1 cellular context compared by ENCODE assay signal in the genomic region with DNA sequence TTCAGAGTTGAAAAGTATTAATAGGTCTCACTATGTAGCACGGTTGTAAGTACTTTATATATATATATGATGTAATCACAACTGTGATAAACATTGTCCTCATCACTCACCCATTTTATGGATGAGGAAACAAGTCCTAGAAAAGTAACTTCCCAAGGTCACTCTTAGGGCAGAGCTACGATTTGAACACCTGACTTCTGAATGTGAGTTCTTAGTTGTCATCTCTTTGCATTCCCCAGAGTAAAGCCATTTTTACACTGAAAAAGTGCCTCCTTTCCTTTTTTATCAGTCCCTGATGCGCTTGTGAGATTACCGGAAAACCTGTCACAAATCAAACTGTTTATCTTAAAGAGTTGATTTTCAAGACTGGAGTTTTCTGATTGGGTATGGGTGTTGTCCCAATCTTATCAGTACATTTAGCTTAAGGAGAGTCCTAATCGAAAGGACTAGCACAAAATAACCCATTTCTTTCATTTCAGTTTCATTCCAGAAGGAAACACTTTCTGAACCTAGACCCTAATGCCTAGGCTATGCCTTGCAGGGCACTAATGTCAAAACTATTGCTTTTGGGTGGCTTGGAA.
TF ChIP-seq lines count a peak whose summit lies in the region.

No MANE protein-coding gene starts in this region.

TF ChIP-seq in GM23338, 12 proteins besides CTCF, POLR2A, EP300 and RAD21 (continued from another document):
- TF ChIP-seq, protein P1, sequence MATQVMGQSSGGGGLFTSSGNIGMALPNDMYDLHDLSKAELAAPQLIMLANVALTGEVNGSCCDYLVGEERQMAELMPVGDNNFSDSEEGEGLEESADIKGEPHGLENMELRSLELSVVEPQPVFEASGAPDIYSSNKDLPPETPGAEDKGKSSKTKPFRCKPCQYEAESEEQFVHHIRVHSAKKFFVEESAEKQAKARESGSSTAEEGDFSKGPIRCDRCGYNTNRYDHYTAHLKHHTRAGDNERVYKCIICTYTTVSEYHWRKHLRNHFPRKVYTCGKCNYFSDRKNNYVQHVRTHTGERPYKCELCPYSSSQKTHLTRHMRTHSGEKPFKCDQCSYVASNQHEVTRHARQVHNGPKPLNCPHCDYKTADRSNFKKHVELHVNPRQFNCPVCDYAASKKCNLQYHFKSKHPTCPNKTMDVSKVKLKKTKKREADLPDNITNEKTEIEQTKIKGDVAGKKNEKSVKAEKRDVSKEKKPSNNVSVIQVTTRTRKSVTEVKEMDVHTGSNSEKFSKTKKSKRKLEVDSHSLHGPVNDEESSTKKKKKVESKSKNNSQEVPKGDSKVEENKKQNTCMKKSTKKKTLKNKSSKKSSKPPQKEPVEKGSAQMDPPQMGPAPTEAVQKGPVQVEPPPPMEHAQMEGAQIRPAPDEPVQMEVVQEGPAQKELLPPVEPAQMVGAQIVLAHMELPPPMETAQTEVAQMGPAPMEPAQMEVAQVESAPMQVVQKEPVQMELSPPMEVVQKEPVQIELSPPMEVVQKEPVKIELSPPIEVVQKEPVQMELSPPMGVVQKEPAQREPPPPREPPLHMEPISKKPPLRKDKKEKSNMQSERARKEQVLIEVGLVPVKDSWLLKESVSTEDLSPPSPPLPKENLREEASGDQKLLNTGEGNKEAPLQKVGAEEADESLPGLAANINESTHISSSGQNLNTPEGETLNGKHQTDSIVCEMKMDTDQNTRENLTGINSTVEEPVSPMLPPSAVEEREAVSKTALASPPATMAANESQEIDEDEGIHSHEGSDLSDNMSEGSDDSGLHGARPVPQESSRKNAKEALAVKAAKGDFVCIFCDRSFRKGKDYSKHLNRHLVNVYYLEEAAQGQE (IDR thresholded peaks at IDR 0.05; ENCODE audit: unreplicated experiment) = no peak
- TF ChIP-seq EZH2 (IDR thresholded peaks at IDR 0.05; ENCODE audit: low read depth, unreplicated experiment) (no peak), POLR2AphosphoS5 (IDR thresholded peaks at IDR 0.05; ENCODE audit: low read depth) (no peak), CREB1 (CRISPR knock-in tag; IDR thresholded peaks at IDR 0.05; ENCODE audit: low read depth) (no peak), ZNF114 (CRISPR knock-in tag; IDR thresholded peaks at IDR 0.05) (no peak)
- TF ChIP-seq, protein P2, sequence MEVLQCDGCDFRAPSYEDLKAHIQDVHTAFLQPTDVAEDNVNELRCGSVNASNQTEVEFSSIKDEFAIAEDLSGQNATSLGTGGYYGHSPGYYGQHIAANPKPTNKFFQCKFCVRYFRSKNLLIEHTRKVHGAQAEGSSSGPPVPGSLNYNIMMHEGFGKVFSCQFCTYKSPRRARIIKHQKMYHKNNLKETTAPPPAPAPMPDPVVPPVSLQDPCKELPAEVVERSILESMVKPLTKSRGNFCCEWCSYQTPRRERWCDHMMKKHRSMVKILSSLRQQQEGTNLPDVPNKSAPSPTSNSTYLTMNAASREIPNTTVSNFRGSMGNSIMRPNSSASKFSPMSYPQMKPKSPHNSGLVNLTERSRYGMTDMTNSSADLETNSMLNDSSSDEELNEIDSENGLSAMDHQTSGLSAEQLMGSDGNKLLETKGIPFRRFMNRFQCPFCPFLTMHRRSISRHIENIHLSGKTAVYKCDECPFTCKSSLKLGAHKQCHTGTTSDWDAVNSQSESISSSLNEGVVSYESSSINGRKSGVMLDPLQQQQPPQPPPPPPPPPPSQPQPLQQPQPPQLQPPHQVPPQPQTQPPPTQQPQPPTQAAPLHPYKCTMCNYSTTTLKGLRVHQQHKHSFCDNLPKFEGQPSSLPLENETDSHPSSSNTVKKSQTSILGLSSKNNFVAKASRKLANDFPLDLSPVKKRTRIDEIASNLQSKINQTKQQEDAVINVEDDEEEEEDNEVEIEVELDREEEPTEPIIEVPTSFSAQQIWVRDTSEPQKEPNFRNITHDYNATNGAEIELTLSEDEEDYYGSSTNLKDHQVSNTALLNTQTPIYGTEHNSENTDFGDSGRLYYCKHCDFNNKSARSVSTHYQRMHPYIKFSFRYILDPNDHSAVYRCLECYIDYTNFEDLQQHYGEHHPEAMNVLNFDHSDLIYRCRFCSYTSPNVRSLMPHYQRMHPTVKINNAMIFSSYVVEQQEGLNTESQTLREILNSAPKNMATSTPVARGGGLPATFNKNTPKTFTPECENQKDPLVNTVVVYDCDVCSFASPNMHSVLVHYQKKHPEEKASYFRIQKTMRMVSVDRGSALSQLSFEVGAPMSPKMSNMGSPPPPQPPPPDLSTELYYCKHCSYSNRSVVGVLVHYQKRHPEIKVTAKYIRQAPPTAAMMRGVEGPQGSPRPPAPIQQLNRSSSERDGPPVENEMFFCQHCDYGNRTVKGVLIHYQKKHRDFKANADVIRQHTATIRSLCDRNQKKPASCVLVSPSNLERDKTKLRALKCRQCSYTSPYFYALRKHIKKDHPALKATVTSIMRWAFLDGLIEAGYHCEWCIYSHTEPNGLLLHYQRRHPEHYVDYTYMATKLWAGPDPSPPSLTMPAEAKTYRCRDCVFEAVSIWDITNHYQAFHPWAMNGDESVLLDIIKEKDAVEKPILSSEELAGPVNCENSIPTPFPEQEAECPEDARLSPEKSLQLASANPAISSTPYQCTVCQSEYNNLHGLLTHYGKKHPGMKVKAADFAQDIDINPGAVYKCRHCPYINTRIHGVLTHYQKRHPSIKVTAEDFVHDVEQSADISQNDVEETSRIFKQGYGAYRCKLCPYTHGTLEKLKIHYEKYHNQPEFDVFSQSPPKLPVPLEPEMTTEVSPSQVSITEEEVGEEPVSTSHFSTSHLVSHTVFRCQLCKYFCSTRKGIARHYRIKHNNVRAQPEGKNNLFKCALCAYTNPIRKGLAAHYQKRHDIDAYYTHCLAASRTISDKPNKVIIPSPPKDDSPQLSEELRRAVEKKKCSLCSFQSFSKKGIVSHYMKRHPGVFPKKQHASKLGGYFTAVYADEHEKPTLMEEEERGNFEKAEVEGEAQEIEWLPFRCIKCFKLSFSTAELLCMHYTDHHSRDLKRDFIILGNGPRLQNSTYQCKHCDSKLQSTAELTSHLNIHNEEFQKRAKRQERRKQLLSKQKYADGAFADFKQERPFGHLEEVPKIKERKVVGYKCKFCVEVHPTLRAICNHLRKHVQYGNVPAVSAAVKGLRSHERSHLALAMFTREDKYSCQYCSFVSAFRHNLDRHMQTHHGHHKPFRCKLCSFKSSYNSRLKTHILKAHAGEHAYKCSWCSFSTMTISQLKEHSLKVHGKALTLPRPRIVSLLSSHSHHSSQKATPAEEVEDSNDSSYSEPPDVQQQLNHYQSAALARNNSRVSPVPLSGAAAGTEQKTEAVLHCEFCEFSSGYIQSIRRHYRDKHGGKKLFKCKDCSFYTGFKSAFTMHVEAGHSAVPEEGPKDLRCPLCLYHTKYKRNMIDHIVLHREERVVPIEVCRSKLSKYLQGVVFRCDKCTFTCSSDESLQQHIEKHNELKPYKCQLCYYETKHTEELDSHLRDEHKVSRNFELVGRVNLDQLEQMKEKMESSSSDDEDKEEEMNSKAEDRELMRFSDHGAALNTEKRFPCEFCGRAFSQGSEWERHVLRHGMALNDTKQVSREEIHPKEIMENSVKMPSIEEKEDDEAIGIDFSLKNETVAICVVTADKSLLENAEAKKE (CRISPR knock-in tag; IDR thresholded peaks at IDR 0.05) = no peak
